Comparison of ENCODE assay signal across 1 cellular context in genomic region chr15:78907577-78907976, GRCh38.
TF ChIP-seq lines count a peak whose summit lies in the region.

No MANE protein-coding gene starts in this region.

TF ChIP-seq in GM12878, 131 proteins besides CTCF, POLR2A, EP300 and RAD21 (continued from another document):
- TF ChIP-seq CBX3 (IDR thresholded peaks at IDR 0.05; ENCODE audit: borderline replicate concordance, low read depth) (no peak), JUNB (IDR thresholded peaks at IDR 0.05) (no peak), USF2 (IDR thresholded peaks at IDR 0.05; ENCODE audit: borderline replicate concordance, low read depth, low read length) (no peak), ATF3 (IDR thresholded peaks at IDR 0.05; ENCODE audit: borderline replicate concordance, extremely low read depth, low read depth, low read length) (no peak), BCL3 (IDR thresholded peaks at IDR 0.05; ENCODE audit: borderline replicate concordance, insufficient read depth, low read depth, low read length, poor library complexity, severe bottlenecking) (no peak), ZNF274 (IDR thresholded peaks at IDR 0.05; ENCODE audit: insufficient read depth, insufficient read length) (no peak), MTA3 (IDR thresholded peaks at IDR 0.05; ENCODE audit: borderline replicate concordance, low read length) (no peak), CBFB (IDR thresholded peaks at IDR 0.05; ENCODE audit: low read depth) (no peak), TCF12 (IDR thresholded peaks at IDR 0.05; ENCODE audit: low read depth, low read length) (no peak), ETV6 (conservative IDR thresholded peaks at IDR 0.05 in 1 of 2, IDR thresholded peaks at IDR 0.05 in 1 of 2; ENCODE audit: borderline replicate concordance in 1 of 2, low read depth in 1 of 2) (no peak)
- TF ChIP-seq, protein P1, sequence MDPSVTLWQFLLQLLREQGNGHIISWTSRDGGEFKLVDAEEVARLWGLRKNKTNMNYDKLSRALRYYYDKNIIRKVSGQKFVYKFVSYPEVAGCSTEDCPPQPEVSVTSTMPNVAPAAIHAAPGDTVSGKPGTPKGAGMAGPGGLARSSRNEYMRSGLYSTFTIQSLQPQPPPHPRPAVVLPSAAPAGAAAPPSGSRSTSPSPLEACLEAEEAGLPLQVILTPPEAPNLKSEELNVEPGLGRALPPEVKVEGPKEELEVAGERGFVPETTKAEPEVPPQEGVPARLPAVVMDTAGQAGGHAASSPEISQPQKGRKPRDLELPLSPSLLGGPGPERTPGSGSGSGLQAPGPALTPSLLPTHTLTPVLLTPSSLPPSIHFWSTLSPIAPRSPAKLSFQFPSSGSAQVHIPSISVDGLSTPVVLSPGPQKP (IDR thresholded peaks at IDR 0.05; ENCODE audit: low read depth, low read length): no peak
- TF ChIP-seq, protein P2, sequence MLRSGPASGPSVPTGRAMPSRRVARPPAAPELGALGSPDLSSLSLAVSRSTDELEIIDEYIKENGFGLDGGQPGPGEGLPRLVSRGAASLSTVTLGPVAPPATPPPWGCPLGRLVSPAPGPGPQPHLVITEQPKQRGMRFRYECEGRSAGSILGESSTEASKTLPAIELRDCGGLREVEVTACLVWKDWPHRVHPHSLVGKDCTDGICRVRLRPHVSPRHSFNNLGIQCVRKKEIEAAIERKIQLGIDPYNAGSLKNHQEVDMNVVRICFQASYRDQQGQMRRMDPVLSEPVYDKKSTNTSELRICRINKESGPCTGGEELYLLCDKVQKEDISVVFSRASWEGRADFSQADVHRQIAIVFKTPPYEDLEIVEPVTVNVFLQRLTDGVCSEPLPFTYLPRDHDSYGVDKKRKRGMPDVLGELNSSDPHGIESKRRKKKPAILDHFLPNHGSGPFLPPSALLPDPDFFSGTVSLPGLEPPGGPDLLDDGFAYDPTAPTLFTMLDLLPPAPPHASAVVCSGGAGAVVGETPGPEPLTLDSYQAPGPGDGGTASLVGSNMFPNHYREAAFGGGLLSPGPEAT (IDR thresholded peaks at IDR 0.05; ENCODE audit: low read depth): no peak
TF ChIP-seq in GM12878: peak in this region for 0.
